ENCODE assay signal across 11 cellular contexts in genomic region chr5:65928860-65929259, GRCh38. TPM values are rescaled to one million over a fixed set of nuclear protein-coding genes. Genes with fewer than 3 reads are reported as not detected.
DNase-seq lines count a peak whose midpoint lies in the region; ATAC-seq, FAIRE-seq and TF ChIP-seq lines count a peak whose summit lies in the region.
"Had no signal": no experiment of that assay in that cellular context is flagged by ENCODE, and none has a peak within 500 bp of the region (broad histone marks: within the 10 kb centered on the region; RNA-seq: fewer than 3 reads in every experiment).

No MANE protein-coding gene starts in this region.

- no peaks in the 10 kb centered on the region for H3K9me3 ChIP-seq in A549

- peak overlapping the region in 1 of 2 experiments; percentile 99; a peak in 2 of 6 replicates for H3K27ac ChIP-seq in A549

- TF ChIP-seq CTCF in A549 (IDR thresholded peaks at IDR 0.05), result no peak
- TF ChIP-seq CTCF in HFFc6 (IDR thresholded peaks at IDR 0.05), result no peak
- no peak for TF ChIP-seq CTCF in MCF 10A (IDR thresholded peaks at IDR 0.05; ENCODE audit: unreplicated experiment)
- TF ChIP-seq CTCF in mesothelial cell of epicardium (IDR thresholded peaks at IDR 0.05; ENCODE audit: unreplicated experiment), result no peak

- H3K4me1 ChIP-seq in A549, result peaks cover 51% of the 10 kb centered on the region

- H3K9me3 Mint-ChIP-seq in HFFc6, result no peaks in the 10 kb centered on the region; the same call in 1 of the 2 replicates
- no peaks in the 10 kb centered on the region for H3K9me3 Mint-ChIP-seq in MCF 10A (ENCODE audit: unreplicated experiment)
- no peaks in the 10 kb centered on the region for H3K9me3 Mint-ChIP-seq in mesothelial cell of epicardium

- ATAC-seq in A549 (no peak), HG02642 (IDR thresholded peaks at IDR 0.05; ENCODE audit: poor library complexity, unreplicated experiment) (no peak)

- H3K27me3 Mint-ChIP-seq in HFFc6 (ENCODE audit: insufficient read depth), result peaks cover 4% of the 10 kb centered on the region
- no peaks in the 10 kb centered on the region for H3K27me3 Mint-ChIP-seq in MCF 10A (ENCODE audit: insufficient read depth, unreplicated experiment)
- no peaks in the 10 kb centered on the region for H3K27me3 Mint-ChIP-seq in mesothelial cell of epicardium (ENCODE audit: low read depth)

- POLR2A ChIA-PET in A549 (lab: Yijun Ruan, JAX) (no interaction called here), MCF 10A (lab: Yijun Ruan, JAX) (interaction anchor here (0.7 to 6.7 kb wide), 17 partner anchors 11 to 366 kb away, joined by 3 to 65 read pairs (median 5); partner anchors contain the start of genes CENPK, NLN, PPWD1 and SGTB)

- peak overlapping the region; percentile 78; the same call in 2 of the 3 replicates for H3K4me3 ChIP-seq in A549

- H3K36me3 Mint-ChIP-seq in HFFc6 (ENCODE audit: low read depth) (peaks cover 60% of the 10 kb centered on the region), MCF 10A (ENCODE audit: insufficient read depth, unreplicated experiment) (peaks cover 20% of the 10 kb centered on the region), mesothelial cell of epicardium (peaks cover 8% of the 10 kb centered on the region)

- CTCF ChIA-PET in A549 (lab: Yijun Ruan, JAX), result no interaction called here
- CTCF ChIA-PET in MCF 10A (lab: Yijun Ruan, JAX), result interaction anchor here (0.6 kb wide), 1 partner anchor 124 kb away, joined by 4 read pairs; no protein-coding TSS in a partner anchor

- 25% methylated on average over 3 of the region's 3 CpGs for WGBS in A549 (ENCODE audit: missing lambda C conversion rate)

- peak overlapping the region; percentile 80 for H3K4me2 ChIP-seq in A549

- intact Hi-C loops in MCF 10A (cut with micrococcal nuclease), result loop anchor here (5.0 kb wide), 2 partner anchors 83 to 207 kb away; partner anchors contain the start of genes NLN and SGTB

- no TSS peak for BruUV-seq in MCF 10A (replicated peaks; lab: Mats Ljungman, UMichigan)

- DNase-seq in A549 (ENCODE audit: low read depth in 1 of 2, low spot score in 1 of 2), result no peak
- DNase-seq in HFFc6, result no peak
- no peak for DNase-seq in MCF 10A (ENCODE audit: unreplicated experiment)
- no peak for DNase-seq in mesothelial cell of epicardium (ENCODE audit: low spot score in 2 of 2, unreplicated experiment in 2 of 2)
- no peak for DNase-seq in CD1c-positive myeloid dendritic cell (ENCODE audit: extremely low spot score)
- DNase-seq in HUDEP-2 (lab: John Stamatoyannopoulos, UW; ENCODE audit: unreplicated experiment in 76 of 76), result no peak
- DNase-seq in GF-D8 (lab: John Stamatoyannopoulos, UW), result no peak
- DNase-seq: activated CD4-positive, alpha-beta T cell treated with anti-CD3 and anti-CD28 coated beads for 48 hours; NCI-H187 had no signal

- TF ChIP-seq RAD21 in A549 (conservative IDR thresholded peaks at IDR 0.05 in 1 of 2, IDR thresholded peaks at IDR 0.05 in 1 of 2), result no peak

- no peak for TF ChIP-seq POLR2A in A549 (IDR thresholded peaks at IDR 0.05; ENCODE audit: low read length)

- H3K4me1 Mint-ChIP-seq in HFFc6 (ENCODE audit: low read depth) (peaks cover 54% of the 10 kb centered on the region), MCF 10A (ENCODE audit: insufficient read depth, unreplicated experiment) (peaks cover 33% of the 10 kb centered on the region), mesothelial cell of epicardium (peaks cover 34% of the 10 kb centered on the region)

- H3K27ac Mint-ChIP-seq in HFFc6, result no peak overlapping the region; the same call in 1 of the 2 replicates
- H3K27ac Mint-ChIP-seq in MCF 10A (ENCODE audit: low read depth, unreplicated experiment), result peak overlapping the region; percentile 92
- no peak overlapping the region for H3K27ac Mint-ChIP-seq in mesothelial cell of epicardium

- H3K4me3 Mint-ChIP-seq in HFFc6 (peak overlapping the region; percentile 94), MCF 10A (ENCODE audit: unreplicated experiment) (peak overlapping the region; percentile 81), mesothelial cell of epicardium (peak overlapping the region; percentile 89)

- no peak for TF ChIP-seq EP300 in A549 (IDR thresholded peaks at IDR 0.05)

- FAIRE-seq in A549 (lab: Jason Lieb, UNC), result no peak
- FAIRE-seq: H54 had no signal

TF ChIP-seq in A549, 52 proteins besides CTCF, POLR2A, EP300 and RAD21:
- TF ChIP-seq RFX5 (IDR thresholded peaks at IDR 0.05), result no peak
- no peak for TF ChIP-seq MAX (IDR thresholded peaks at IDR 0.05)
- no peak for TF ChIP-seq SMC3 (IDR thresholded peaks at IDR 0.05)
- no peak for TF ChIP-seq CBX8 (IDR thresholded peaks at IDR 0.05)
- TF ChIP-seq FOXS1 (CRISPR knock-in tag; IDR thresholded peaks at IDR 0.05), result no peak
- no peak for TF ChIP-seq ZFP36 (IDR thresholded peaks at IDR 0.05; ENCODE audit: borderline replicate concordance, partially characterized antibody)

RNA-seq across cellular contexts. Expression of gene ERBIN, which starts 2.5 kb away (rescaled TPM):
- polyA plus RNA-seq in A549 (2011; rRNA removed) (45.3 and 57.7 TPM in 2 replicates), A549 (2017; fragmentation: RNase III; extraction: RNeasy Plus Mini Kit Qiagen cat#74134 plus additional on column Dnase treatment) (24.3 to 25.6 TPM (median 25.6 TPM) in 3 replicates)
- 5.9 and 7.3 TPM in 2 replicates for polyA plus RNA-seq in A549 (2012; cell fraction: cytosol; rRNA removed)
- polyA plus RNA-seq in A549 (2012; cell fraction: nucleus; rRNA removed), result 5.6 and 8.3 TPM in 2 replicates
- 36.1 and 57.5 TPM in 2 replicates for polyA minus RNA-seq in A549 (2011; rRNA and poly(A)+ RNA removed)
- total RNA-seq in HFFc6 (2021; fragmentation: NEBNext Ultra II Directional; extraction: Animal tissue kit (Norgen Biotek cat#: 25700)), result 100 to 1,000 TPM in 5 of 6 experiments, 10 to 100 TPM in 1; 97.5 to 127 (median 114) TPM
- total RNA-seq in MCF 10A (2022) (69.2 and 71.3 TPM in 2 replicates), mesothelial cell of epicardium (75.7 to 83.3 TPM (median 81.8 TPM) in 3 replicates)
